Comparison of ENCODE assay signal across 11 cellular contexts in the genomic region with DNA sequence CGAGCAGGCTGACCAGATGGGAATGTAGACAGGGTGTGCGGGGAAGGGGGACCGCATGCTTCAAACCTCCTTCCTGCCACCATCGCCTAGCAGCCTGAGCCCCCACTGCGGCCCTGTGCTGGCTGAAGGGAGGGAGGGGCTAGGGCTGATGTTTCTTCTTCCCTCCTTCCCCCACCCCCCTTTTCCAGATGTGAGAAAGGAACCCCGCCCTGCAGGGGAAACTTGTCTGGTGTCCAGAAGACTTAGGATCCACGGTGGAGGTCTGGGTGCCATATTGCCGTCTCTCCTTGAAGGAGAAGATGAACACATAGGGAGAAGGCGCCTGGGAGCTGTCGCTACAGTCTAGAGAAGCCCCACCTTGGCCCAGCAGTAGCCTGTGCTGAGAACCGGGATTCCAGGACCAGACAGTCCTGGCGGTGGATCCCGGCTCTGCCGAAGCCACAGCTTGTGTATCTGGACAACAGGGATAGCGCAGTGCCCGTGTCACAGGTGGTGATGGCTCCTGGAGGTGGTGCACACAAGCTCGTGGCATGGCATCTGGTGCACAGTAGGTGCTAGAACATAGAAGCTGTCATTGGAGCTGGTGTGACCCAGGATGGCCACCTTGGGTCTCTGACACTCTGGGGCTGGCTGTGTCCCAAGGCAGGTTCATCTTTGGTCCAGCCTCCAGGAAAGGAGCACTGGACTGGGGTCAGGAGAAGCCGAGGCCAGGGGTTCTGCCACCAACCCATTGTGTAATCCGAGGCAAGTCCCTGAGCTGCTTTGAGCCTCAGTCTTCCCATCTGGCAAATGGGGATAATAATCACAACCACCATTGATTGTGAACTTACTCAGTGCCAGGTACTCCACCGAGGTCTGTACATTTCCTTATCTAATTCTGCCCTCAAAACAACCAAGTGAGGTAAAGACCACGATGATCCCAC.
A peak's percentile ranks its signal among the peaks of the same experiment; 100 is the strongest.
DNase-seq lines count a peak whose midpoint lies in the region; ATAC-seq and TF ChIP-seq lines count a peak whose summit lies in the region.
"Had no signal": no experiment of that assay in that cellular context is flagged by ENCODE, and none has a peak within 500 bp of the region (broad histone marks: within the 10 kb centered on the region; RNA-seq: fewer than 3 reads in every experiment).

No MANE protein-coding gene starts in this region.

- TF ChIP-seq EP300 in ovary (IDR thresholded peaks at IDR 0.05): no peak

- DNase-seq in NCI-H69 (lab: John Stamatoyannopoulos, UW) (peak; percentile 49), fibroblast of the aortic adventitia (ENCODE audit: low read depth) (peak; percentile 8), ovary (peak in 3 of 5 donors; percentile 58 to 61 (median 59))
- DNase-seq: amniotic stem cell, DMS79 treated with DMSO at 0.1 percent for 48 hours, NCI-H226 had no signal

- ATAC-seq in SK-N-SH treated with all-trans-retinoic acid at 6 μM for 48 hours (no peak), HG03045 (IDR thresholded peaks at IDR 0.05; ENCODE audit: unreplicated experiment) (no peak), GM18517 (IDR thresholded peaks at IDR 0.05; ENCODE audit: unreplicated experiment) (no peak), HG03025 (IDR thresholded peaks at IDR 0.05; ENCODE audit: low FRiP score, unreplicated experiment) (no peak)

- WGBS in ovary, 3 donors: 71 to 78% (median 73%) methylated on average over 21 of the region's 21 CpGs

- intact Hi-C loops in ovary (cut with DNase I): loop anchor here in 2 of 4 donors (10.0 kb wide), 2 partner anchors 60 to 70 kb away; no protein-coding TSS in a partner anchor

- peak overlapping the region; percentile 100 for H3K4me2 ChIP-seq in BLaER1

- H3K27me3 ChIP-seq in BLaER1: no peaks in the 10 kb centered on the region
- no peaks in the 10 kb centered on the region for H3K27me3 ChIP-seq in ovary

- H3K9me3 ChIP-seq in BLaER1 (peaks cover 6% of the 10 kb centered on the region), ovary (no peaks in the 10 kb centered on the region)

- peak overlapping the region; percentile 98 for H3K9ac ChIP-seq in BLaER1

- TF ChIP-seq POLR2A in ovary (IDR thresholded peaks at IDR 0.05): no peak

- H3K4me3 ChIP-seq in BLaER1 (no peak overlapping the region), fibroblast of the aortic adventitia (ENCODE audit: low read depth, low read length) (no peak overlapping the region), ovary (no peak overlapping the region)

- H3K36me3 ChIP-seq in BLaER1 (no peaks in the 10 kb centered on the region), ovary (no peaks in the 10 kb centered on the region)

- H3K27ac ChIP-seq in BLaER1: peak overlapping the region; percentile 100
- H3K27ac ChIP-seq in ovary: peak overlapping the region; percentile 97

- TF ChIP-seq CTCF in fibroblast of the aortic adventitia (IDR thresholded peaks at IDR 0.05; ENCODE audit: insufficient read depth, low read length) (no peak), ovary (IDR thresholded peaks at IDR 0.05) (no peak)

- H3K4me1 ChIP-seq in BLaER1 (peaks cover 85% of the 10 kb centered on the region), ovary (ENCODE audit: insufficient read depth) (peaks cover 15% of the 10 kb centered on the region)

- no peaks in the 10 kb centered on the region for H4K20me1 ChIP-seq in BLaER1

TF ChIP-seq in SK-N-SH treated with all-trans-retinoic acid at 6 μM for 48 hours, 23 proteins besides CTCF, POLR2A, EP300 and RAD21:
- TF ChIP-seq, protein P1, sequence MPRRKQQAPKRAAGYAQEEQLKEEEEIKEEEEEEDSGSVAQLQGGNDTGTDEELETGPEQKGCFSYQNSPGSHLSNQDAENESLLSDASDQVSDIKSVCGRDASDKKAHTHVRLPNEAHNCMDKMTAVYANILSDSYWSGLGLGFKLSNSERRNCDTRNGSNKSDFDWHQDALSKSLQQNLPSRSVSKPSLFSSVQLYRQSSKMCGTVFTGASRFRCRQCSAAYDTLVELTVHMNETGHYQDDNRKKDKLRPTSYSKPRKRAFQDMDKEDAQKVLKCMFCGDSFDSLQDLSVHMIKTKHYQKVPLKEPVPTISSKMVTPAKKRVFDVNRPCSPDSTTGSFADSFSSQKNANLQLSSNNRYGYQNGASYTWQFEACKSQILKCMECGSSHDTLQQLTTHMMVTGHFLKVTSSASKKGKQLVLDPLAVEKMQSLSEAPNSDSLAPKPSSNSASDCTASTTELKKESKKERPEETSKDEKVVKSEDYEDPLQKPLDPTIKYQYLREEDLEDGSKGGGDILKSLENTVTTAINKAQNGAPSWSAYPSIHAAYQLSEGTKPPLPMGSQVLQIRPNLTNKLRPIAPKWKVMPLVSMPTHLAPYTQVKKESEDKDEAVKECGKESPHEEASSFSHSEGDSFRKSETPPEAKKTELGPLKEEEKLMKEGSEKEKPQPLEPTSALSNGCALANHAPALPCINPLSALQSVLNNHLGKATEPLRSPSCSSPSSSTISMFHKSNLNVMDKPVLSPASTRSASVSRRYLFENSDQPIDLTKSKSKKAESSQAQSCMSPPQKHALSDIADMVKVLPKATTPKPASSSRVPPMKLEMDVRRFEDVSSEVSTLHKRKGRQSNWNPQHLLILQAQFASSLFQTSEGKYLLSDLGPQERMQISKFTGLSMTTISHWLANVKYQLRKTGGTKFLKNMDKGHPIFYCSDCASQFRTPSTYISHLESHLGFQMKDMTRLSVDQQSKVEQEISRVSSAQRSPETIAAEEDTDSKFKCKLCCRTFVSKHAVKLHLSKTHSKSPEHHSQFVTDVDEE (CRISPR knock-in tag; IDR thresholded peaks at IDR 0.05): no peak
- TF ChIP-seq ZNF565 (CRISPR knock-in tag; conservative IDR thresholded peaks at IDR 0.05; ENCODE audit: low read depth) (no peak), RARB (CRISPR knock-in tag; IDR thresholded peaks at IDR 0.05) (no peak), ZFP30 (CRISPR knock-in tag; IDR thresholded peaks at IDR 0.05) (no peak), TCF4 (CRISPR knock-in tag; IDR thresholded peaks at IDR 0.05; ENCODE audit: borderline replicate concordance) (no peak), ISL1 (CRISPR knock-in tag; IDR thresholded peaks at IDR 0.05) (no peak), ARNTL (CRISPR knock-in tag; IDR thresholded peaks at IDR 0.05; ENCODE audit: borderline replicate concordance, low read depth) (no peak), SNAI2 (CRISPR knock-in tag; IDR thresholded peaks at IDR 0.05) (no peak), GLIS3 (CRISPR knock-in tag; IDR thresholded peaks at IDR 0.05) (no peak), CSDC2 (CRISPR knock-in tag; IDR thresholded peaks at IDR 0.05) (no peak), TOX (CRISPR knock-in tag; IDR thresholded peaks at IDR 0.05; ENCODE audit: borderline replicate concordance) (no peak)
- TF ChIP-seq, protein P2, sequence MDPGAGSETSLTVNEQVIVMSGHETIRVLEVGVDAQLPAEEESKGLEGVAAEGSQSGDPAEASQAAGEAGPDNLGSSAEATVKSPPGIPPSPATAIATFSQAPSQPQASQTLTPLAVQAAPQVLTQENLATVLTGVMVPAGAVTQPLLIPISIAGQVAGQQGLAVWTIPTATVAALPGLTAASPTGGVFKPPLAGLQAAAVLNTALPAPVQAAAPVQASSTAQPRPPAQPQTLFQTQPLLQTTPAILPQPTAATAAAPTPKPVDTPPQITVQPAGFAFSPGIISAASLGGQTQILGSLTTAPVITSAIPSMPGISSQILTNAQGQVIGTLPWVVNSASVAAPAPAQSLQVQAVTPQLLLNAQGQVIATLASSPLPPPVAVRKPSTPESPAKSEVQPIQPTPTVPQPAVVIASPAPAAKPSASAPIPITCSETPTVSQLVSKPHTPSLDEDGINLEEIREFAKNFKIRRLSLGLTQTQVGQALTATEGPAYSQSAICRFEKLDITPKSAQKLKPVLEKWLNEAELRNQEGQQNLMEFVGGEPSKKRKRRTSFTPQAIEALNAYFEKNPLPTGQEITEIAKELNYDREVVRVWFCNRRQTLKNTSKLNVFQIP (CRISPR knock-in tag; IDR thresholded peaks at IDR 0.05; ENCODE audit: borderline replicate concordance, low read depth): no peak
- TF ChIP-seq, protein P3, sequence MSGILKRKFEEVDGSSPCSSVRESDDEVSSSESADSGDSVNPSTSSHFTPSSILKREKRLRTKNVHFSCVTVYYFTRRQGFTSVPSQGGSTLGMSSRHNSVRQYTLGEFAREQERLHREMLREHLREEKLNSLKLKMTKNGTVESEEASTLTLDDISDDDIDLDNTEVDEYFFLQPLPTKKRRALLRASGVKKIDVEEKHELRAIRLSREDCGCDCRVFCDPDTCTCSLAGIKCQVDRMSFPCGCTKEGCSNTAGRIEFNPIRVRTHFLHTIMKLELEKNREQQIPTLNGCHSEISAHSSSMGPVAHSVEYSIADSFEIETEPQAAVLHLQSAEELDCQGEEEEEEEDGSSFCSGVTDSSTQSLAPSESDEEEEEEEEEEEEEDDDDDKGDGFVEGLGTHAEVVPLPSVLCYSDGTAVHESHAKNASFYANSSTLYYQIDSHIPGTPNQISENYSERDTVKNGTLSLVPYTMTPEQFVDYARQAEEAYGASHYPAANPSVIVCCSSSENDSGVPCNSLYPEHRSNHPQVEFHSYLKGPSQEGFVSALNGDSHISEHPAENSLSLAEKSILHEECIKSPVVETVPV (CRISPR knock-in tag; IDR thresholded peaks at IDR 0.05): no peak

Comparison
In these comparisons a context has a peak if more than half of its experiments do, and no peak if none do; other contexts are left out.
1. DNase-seq: peak in every context shown above with its lines; median percentile 59 in ovary; 49 in NCI-H69; 8 in fibroblast of the aortic adventitia.